In the genomic region with DNA sequence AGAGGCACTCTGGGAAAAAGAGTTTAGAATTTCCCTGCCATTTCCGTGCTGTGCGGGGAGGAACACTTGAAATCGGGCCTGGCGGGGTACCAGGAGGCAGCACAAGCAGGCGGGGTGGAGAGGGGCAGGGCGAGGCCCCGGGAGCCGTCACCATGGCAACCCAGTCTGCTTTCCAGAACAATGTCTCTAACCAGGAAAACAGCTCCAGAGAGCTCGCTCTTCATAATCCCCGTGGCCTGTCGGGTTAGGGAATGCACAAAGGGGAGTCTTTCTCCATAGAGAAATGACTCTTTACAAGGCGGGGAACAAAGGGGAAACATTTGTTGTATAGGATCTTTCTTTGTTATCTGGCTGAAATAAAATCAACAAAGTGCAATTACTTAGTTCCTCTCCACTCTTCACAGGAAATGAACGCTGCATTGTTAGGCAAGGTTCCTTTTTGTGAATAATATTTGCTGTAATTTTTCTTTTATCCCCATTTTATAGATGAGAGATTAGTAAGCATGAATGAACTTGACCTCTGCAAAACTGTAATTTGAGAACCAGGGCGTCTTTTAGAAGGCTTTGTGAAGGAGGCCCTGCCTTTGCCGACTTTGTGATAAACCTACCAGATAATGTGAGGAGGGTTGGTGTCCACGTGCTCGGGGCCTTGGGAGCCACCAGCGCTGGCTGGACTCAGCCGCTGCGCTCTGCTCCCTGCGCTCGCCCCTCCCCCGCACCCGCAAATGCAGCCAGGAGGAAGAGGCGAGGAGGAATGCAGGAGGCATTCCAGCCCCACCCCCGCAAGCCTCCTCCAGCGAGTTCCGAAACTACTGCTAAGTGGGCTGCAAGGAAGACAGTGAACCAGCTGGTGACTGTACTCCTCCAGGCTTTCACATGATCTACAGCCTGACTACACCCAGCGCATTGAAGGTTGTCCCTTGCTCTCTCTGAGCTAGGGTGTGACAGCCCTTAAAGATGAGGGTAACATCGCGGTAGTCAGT, we compare ENCODE assay signal across 8 cellular contexts.
DNase-seq lines count a peak whose midpoint lies in the region; ATAC-seq and TF ChIP-seq lines count a peak whose summit lies in the region.

No MANE protein-coding gene starts in this region.

- TF ChIP-seq CTCF in left ventricle myocardium inferior (IDR thresholded peaks at IDR 0.05; ENCODE audit: borderline replicate concordance) (no peak), osteocyte (IDR thresholded peaks at IDR 0.05) (no peak)

- H3K9ac ChIP-seq in BLaER1 treated with 17β-estradiol and CSF1 and Interleukin-3, amounts not matched to agents 10 nM and 100 nM = peak overlapping the region in 8 of 11 experiments; percentile 15 to 78 (median 60); a peak in 14 of 22 replicates

- peaks cover 34 to 72% (median 45%) of the 10 kb centered on the region in 11 experiments; a peak in 21 of 22 replicates for H3K9me3 ChIP-seq in BLaER1 treated with 17β-estradiol and CSF1 and Interleukin-3, amounts not matched to agents 10 nM and 100 nM (replicated peaks in 1 of 11)
- no peaks in the 10 kb centered on the region for H3K9me3 ChIP-seq in MG63
- H3K9me3 ChIP-seq in left ventricle myocardium inferior (replicated peaks) = peaks cover 16% of the 10 kb centered on the region

- intact Hi-C loops in left ventricle myocardium inferior (cut with micrococcal nuclease) = no loop called here

- H3K27me3 Mint-ChIP-seq in osteocyte (ENCODE audit: unreplicated experiment) = no peaks in the 10 kb centered on the region

- H3K4me2 ChIP-seq in BLaER1 treated with 17β-estradiol and CSF1 and Interleukin-3, amounts not matched to agents 10 nM and 100 nM = peak overlapping the region in 10 of 11 experiments; percentile 8 to 80 (median 54); a peak in 17 of 22 replicates

- peak overlapping the region in 2 of 10 experiments; percentile 12 to 20; a peak in 3 of 20 replicates for H3K4me3 ChIP-seq in BLaER1 treated with 17β-estradiol and CSF1 and Interleukin-3, amounts not matched to agents 10 nM and 100 nM
- no peak overlapping the region for H3K4me3 ChIP-seq in MG63
- peak overlapping the region; percentile 47 for H3K4me3 ChIP-seq in left ventricle myocardium inferior

- peak overlapping the region in 10 of 11 experiments; percentile 49 to 99 (median 96); a peak in 19 of 22 replicates for H3K27ac ChIP-seq in BLaER1 treated with 17β-estradiol and CSF1 and Interleukin-3, amounts not matched to agents 10 nM and 100 nM
- peak overlapping the region; percentile 91 for H3K27ac ChIP-seq in left ventricle myocardium inferior (replicated peaks)

- H3K4me1 ChIP-seq in BLaER1 treated with 17β-estradiol and CSF1 and Interleukin-3, amounts not matched to agents 10 nM and 100 nM = peaks cover 42 to 77% (median 56%) of the 10 kb centered on the region in 10 experiments
- peaks cover 53% of the 10 kb centered on the region for H3K4me1 ChIP-seq in left ventricle myocardium inferior

- no peak for ATAC-seq in HG02973 (IDR thresholded peaks at IDR 0.05; ENCODE audit: unreplicated experiment)
- no peak for ATAC-seq in HG03342 (IDR thresholded peaks at IDR 0.05; ENCODE audit: unreplicated experiment)

- no peak overlapping the region for H3K4me3 Mint-ChIP-seq in osteocyte (ENCODE audit: unreplicated experiment)

- peaks cover 5% of the 10 kb centered on the region for H3K36me3 Mint-ChIP-seq in osteocyte (ENCODE audit: unreplicated experiment)

- H3K4me1 Mint-ChIP-seq in osteocyte (ENCODE audit: unreplicated experiment) = peaks cover 56% of the 10 kb centered on the region

- H3K36me3 ChIP-seq in BLaER1 treated with 17β-estradiol and CSF1 and Interleukin-3, amounts not matched to agents 10 nM and 100 nM = peaks cover 0 to 10% (median 0%) of the 10 kb centered on the region in 11 experiments; a peak in 3 of 22 replicates
- H3K36me3 ChIP-seq in MG63 (no peaks in the 10 kb centered on the region), left ventricle myocardium inferior (no peaks in the 10 kb centered on the region)

- H4K20me1 ChIP-seq in BLaER1 treated with 17β-estradiol and CSF1 and Interleukin-3, amounts not matched to agents 10 nM and 100 nM = no peaks in the 10 kb centered on the region

- DNase-seq in MG63 (peak; percentile 87), amniotic stem cell (lab: John Stamatoyannopoulos, UW) (peak; percentile 43), left ventricle myocardium inferior (peak; percentile 91), osteocyte (ENCODE audit: extremely low spot score, unreplicated experiment) (peak; percentile 87), activated gamma-delta T cell treated with Interleukin-2 at 50 U/mL for 16 hours (no peak)

- H3K27me3 ChIP-seq in BLaER1 treated with 17β-estradiol and CSF1 and Interleukin-3, amounts not matched to agents 10 nM and 100 nM = no peaks in the 10 kb centered on the region
- H3K27me3 ChIP-seq in MG63 = no peaks in the 10 kb centered on the region
- H3K27me3 ChIP-seq in left ventricle myocardium inferior (ENCODE audit: low read depth) = no peaks in the 10 kb centered on the region

- peaks cover 5% of the 10 kb centered on the region for H3K9me3 Mint-ChIP-seq in osteocyte (ENCODE audit: unreplicated experiment)

- H3K27ac Mint-ChIP-seq in osteocyte (ENCODE audit: unreplicated experiment) = peak overlapping the region; percentile 85
